8 cellular contexts compared by ENCODE assay signal in the genomic region with DNA sequence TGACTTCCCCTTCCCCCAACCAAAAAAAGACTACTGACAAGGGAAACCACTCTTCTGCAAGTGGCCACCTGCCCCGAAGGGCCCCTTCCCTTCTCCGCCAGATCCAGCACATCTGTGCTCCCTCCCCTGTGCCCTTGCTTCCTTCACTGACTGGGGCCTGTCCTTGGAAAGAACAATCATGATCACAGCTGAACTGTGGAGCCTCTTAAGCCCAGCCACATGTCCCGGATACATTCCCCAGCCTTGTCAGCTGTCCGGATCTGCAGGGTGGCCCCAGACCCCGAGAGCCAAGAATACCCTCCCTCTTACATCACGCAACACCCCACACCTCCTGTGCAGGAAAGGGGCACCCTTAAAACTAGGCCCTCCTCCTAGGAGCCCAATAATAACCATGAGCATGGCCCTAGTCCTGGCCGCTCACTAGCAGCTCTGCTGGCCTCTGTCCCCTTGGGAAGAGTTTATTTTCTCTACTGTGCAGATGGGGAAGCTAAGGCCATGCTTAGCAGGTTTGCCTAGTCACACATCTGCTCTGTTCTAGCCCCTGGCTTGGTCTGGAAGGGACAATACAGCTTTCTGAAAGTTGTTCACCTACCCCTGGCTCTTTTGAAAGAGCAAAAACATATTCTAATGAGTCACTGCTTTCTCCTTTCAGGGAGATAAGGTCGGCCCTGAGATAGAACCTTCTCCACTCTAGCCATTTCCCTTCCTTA. TPM values are rescaled to one million over a fixed set of nuclear protein-coding genes. Genes with fewer than 3 reads are reported as not detected.
A peak's percentile ranks its signal among the peaks of the same experiment; 100 is the strongest.
DNase-seq lines count a peak whose midpoint lies in the region; ATAC-seq and TF ChIP-seq lines count a peak whose summit lies in the region.

No MANE protein-coding gene starts in this region.

- H3K9ac ChIP-seq in SK-N-SH = peak overlapping the region; percentile 56

- WGBS in SK-N-SH (ENCODE audit: low lambda C conversion rate) = 24% methylated on average over 8 of the region's 8 CpGs
- WGBS in upper lobe of left lung, 2 donors = 22 to 27% methylated on average over 4 to 8 of the region's 8 CpGs

- H3K36me3 ChIP-seq in SK-N-SH (replicated peaks in 1 of 2; ENCODE audit: control insufficient read depth in 1 of 2, insufficient read depth in 2 of 2, low read length in 1 of 2) (peaks cover 11 to 24% of the 10 kb centered on the region in 2 experiments), upper lobe of left lung (peaks cover 0 to 5% (median 2%) of the 10 kb centered on the region in 4 donors)

- H3K27me3 ChIP-seq in SK-N-SH (ENCODE audit: insufficient read depth) = no peaks in the 10 kb centered on the region
- H3K27me3 ChIP-seq in upper lobe of left lung = peaks cover 0 to 6% (median 0%) of the 10 kb centered on the region in 4 donors

- ATAC-seq in SK-N-SH treated with all-trans-retinoic acid at 6 μM for 48 hours (no peak), upper lobe of left lung (ENCODE audit: low FRiP score in 2 of 2) (no peak)

- H3K4me3 ChIP-seq in SK-N-SH (ENCODE audit: low read depth in 2 of 2, low read length in 1 of 2) (peak overlapping the region; percentile 93 to 95), upper lobe of left lung (peak overlapping the region; percentile 33 to 81 (median 75))

- H3K9me2 ChIP-seq in SK-N-SH = no peaks in the 10 kb centered on the region

- peaks cover 79% of the 10 kb centered on the region for H4K20me1 ChIP-seq in SK-N-SH (ENCODE audit: insufficient read depth)

- peaks cover 21% of the 10 kb centered on the region for H3F3A ChIP-seq in SK-N-SH (replicated peaks; ENCODE audit: insufficient read depth)

- peak in 1 of 4 donors; percentile 2 for TF ChIP-seq POLR2A in upper lobe of left lung (IDR thresholded peaks at IDR 0.05)

- H3K36me3 Mint-ChIP-seq in brain = peaks cover 3% of the 10 kb centered on the region

- TF ChIP-seq EP300 in SK-N-SH (IDR thresholded peaks at IDR 0.05; ENCODE audit: borderline replicate concordance in 1 of 2, low read depth in 1 of 2, low read length in 1 of 2) = no peak
- no peak for TF ChIP-seq EP300 in upper lobe of left lung (IDR thresholded peaks at IDR 0.05)

- TF ChIP-seq CTCF in SK-N-SH (IDR thresholded peaks at IDR 0.05) (no peak), brain (conservative IDR thresholded peaks at IDR 0.05) (no peak), upper lobe of left lung (IDR thresholded peaks at IDR 0.05) (no peak)

- peaks cover 0 to 12% (median 0%) of the 10 kb centered on the region in 5 experiments for H3K9me3 Mint-ChIP-seq in brain

- H3K27ac ChIP-seq in SK-N-SH (ENCODE audit: low read depth in 2 of 2, low read length in 1 of 2) (peak overlapping the region; percentile 46 to 73), upper lobe of left lung (peak overlapping the region; percentile 36 to 95 (median 93))

- H3K4me1 Mint-ChIP-seq in brain = peaks cover 86% of the 10 kb centered on the region

- peaks cover 54 to 58% of the 10 kb centered on the region in 2 experiments for H3K4me1 ChIP-seq in SK-N-SH (ENCODE audit: control insufficient read depth in 1 of 2, insufficient read depth in 2 of 2, low read depth in 1 of 2, low read length in 1 of 2)
- peaks cover 52 to 77% (median 71%) of the 10 kb centered on the region in 4 donors for H3K4me1 ChIP-seq in upper lobe of left lung

- H3K4me3 Mint-ChIP-seq in brain = peak overlapping the region; percentile 43 to 81 (median 68)

- DNase-seq in SK-N-SH (peak; percentile 52), left kidney (ENCODE audit: low read depth, low spot score) (peak; percentile 51), upper lobe of left lung (no peak), GOT3 (lab: John Stamatoyannopoulos, UW) (no peak), SIG-M5 treated with dmso at 0.1 percent for 504 hours (lab: John Stamatoyannopoulos, UW; ENCODE audit: unreplicated experiment) (no peak), COLO668 (lab: John Stamatoyannopoulos, UW; ENCODE audit: unreplicated experiment) (no peak)

- H3K27ac Mint-ChIP-seq in brain = peak overlapping the region in 4 of 5 experiments; percentile 1 to 86 (median 45)

- H3K27me3 Mint-ChIP-seq in brain = peaks cover 52% of the 10 kb centered on the region

- H2AFZ ChIP-seq in SK-N-SH (ENCODE audit: low read depth) = no peak overlapping the region

- peak; percentile 16; the same call in 1 of the 2 replicates for TF ChIP-seq RAD21 in SK-N-SH (IDR thresholded peaks at IDR 0.05; ENCODE audit: low read length)

- CTCF ChIA-PET in SK-N-SH (lab: Yijun Ruan, JAX) = interaction anchor here (1.1 to 9.9 kb wide), 5 partner anchors 134 to 335 kb away, joined by 3 to 117 read pairs (median 4); no protein-coding TSS in a partner anchor

- peak overlapping the region; percentile 98 for H3K4me2 ChIP-seq in SK-N-SH

- POLR2A ChIA-PET in SK-N-SH (lab: Yijun Ruan, JAX) = interaction anchor here (0.5 to 0.9 kb wide), 3 partner anchors 36 to 326 kb away, joined by 3 read pairs; no protein-coding TSS in a partner anchor

- H3K79me2 ChIP-seq in SK-N-SH (ENCODE audit: insufficient read depth) = peaks cover 96% of the 10 kb centered on the region

- H3K9me3 ChIP-seq in SK-N-SH = no peaks in the 10 kb centered on the region
- H3K9me3 ChIP-seq in upper lobe of left lung = no peaks in the 10 kb centered on the region

TF ChIP-seq in SK-N-SH, 30 proteins besides CTCF, POLR2A, EP300 and RAD21:
- TF ChIP-seq TCF12 (IDR thresholded peaks at IDR 0.05) = no peak; the same call in 1 of the 2 replicates
- TF ChIP-seq FOSL2 (IDR thresholded peaks at IDR 0.05; ENCODE audit: borderline replicate concordance, low read depth) = peak; percentile 17; the same call in 1 of the 2 replicates
- no peak for TF ChIP-seq SMC3 (IDR thresholded peaks at IDR 0.05; ENCODE audit: low read depth, low read length)
- no peak for TF ChIP-seq TEAD4 (IDR thresholded peaks at IDR 0.05; ENCODE audit: borderline replicate concordance, insufficient read depth)
- no peak for TF ChIP-seq SIN3A (IDR thresholded peaks at IDR 0.05; ENCODE audit: borderline replicate concordance, low read depth, low read length)
- peak; percentile 28; the same call in 1 of the 2 replicates for TF ChIP-seq MXI1 (IDR thresholded peaks at IDR 0.05; ENCODE audit: low read depth, low read length)
- TF ChIP-seq, protein P1, sequence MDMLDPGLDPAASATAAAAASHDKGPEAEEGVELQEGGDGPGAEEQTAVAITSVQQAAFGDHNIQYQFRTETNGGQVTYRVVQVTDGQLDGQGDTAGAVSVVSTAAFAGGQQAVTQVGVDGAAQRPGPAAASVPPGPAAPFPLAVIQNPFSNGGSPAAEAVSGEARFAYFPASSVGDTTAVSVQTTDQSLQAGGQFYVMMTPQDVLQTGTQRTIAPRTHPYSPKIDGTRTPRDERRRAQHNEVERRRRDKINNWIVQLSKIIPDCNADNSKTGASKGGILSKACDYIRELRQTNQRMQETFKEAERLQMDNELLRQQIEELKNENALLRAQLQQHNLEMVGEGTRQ (IDR thresholded peaks at IDR 0.05; ENCODE audit: borderline replicate concordance, low read depth, low read length) = no peak
- TF ChIP-seq GATA2 (CRISPR knock-in tag; IDR thresholded peaks at IDR 0.05) = no peak
- TF ChIP-seq EZH2phosphoT487 (IDR thresholded peaks at IDR 0.05; ENCODE audit: borderline replicate concordance, low read depth) = no peak
- TF ChIP-seq, protein P2, sequence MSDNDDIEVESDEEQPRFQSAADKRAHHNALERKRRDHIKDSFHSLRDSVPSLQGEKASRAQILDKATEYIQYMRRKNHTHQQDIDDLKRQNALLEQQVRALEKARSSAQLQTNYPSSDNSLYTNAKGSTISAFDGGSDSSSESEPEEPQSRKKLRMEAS (IDR thresholded peaks at IDR 0.05; ENCODE audit: low read depth) = peak; percentile 12; the same call in 1 of the 2 replicates
- TF ChIP-seq ELF1 (IDR thresholded peaks at IDR 0.05) = no peak
- no peak for TF ChIP-seq GABPA (IDR thresholded peaks at IDR 0.05; ENCODE audit: low read depth)
- TF ChIP-seq FOXJ3 (CRISPR knock-in tag; IDR thresholded peaks at IDR 0.05) = no peak
- no peak for TF ChIP-seq MEF2A (IDR thresholded peaks at IDR 0.05; ENCODE audit: borderline replicate concordance, low read depth)

TF ChIP-seq in SK-N-SH treated with all-trans-retinoic acid at 6 μM for 48 hours, 23 proteins besides CTCF, POLR2A, EP300 and RAD21 (continues in another document):
- TF ChIP-seq SNAI2 (CRISPR knock-in tag; IDR thresholded peaks at IDR 0.05) = no peak
- TF ChIP-seq, protein P3, sequence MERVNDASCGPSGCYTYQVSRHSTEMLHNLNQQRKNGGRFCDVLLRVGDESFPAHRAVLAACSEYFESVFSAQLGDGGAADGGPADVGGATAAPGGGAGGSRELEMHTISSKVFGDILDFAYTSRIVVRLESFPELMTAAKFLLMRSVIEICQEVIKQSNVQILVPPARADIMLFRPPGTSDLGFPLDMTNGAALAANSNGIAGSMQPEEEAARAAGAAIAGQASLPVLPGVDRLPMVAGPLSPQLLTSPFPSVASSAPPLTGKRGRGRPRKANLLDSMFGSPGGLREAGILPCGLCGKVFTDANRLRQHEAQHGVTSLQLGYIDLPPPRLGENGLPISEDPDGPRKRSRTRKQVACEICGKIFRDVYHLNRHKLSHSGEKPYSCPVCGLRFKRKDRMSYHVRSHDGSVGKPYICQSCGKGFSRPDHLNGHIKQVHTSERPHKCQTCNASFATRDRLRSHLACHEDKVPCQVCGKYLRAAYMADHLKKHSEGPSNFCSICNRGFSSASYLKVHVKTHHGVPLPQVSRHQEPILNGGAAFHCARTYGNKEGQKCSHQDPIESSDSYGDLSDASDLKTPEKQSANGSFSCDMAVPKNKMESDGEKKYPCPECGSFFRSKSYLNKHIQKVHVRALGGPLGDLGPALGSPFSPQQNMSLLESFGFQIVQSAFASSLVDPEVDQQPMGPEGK (CRISPR knock-in tag; IDR thresholded peaks at IDR 0.05; ENCODE audit: borderline replicate concordance) = no peak

RNA-seq across cellular contexts. Expression of a gene that starts 3.8 kb away (rescaled TPM):
- polyA plus RNA-seq in SK-N-SH (2012; rRNA removed) (12.2 and 18.0 TPM in 2 replicates), brain (ENCODE audit: insufficient read depth, low read depth, low replicate concordance) (5.3 TPM)
- polyA plus RNA-seq in SK-N-SH (2012; cell fraction: cytosol; rRNA removed) = 6.7 and 9.0 TPM in 2 replicates
- polyA plus RNA-seq in SK-N-SH (2012; cell fraction: nucleus; rRNA removed) = 49.5 and 71.0 TPM in 2 replicates
- total RNA-seq in upper lobe of left lung = 10 to 100 TPM; 30.4 to 81.2 (median 43.3) TPM

Comparison
In these comparisons a context has a peak if more than half of its experiments do, and no peak if none do; other contexts are left out.
1. DNase-seq: peak in SK-N-SH (single experiment) and left kidney (single experiment); none in upper lobe of left lung (0 of 2), GOT3 (single experiment), SIG-M5 treated with dmso at 0.1 percent for 504 hours (single experiment) and COLO668 (single experiment).